In genomic region chr3:113243071-113243470, GRCh38 we compare ENCODE assay signal across 1 cellular context.
TF ChIP-seq lines count a peak whose summit lies in the region.

No MANE protein-coding gene starts in this region.

TF ChIP-seq in GM23338, 12 proteins besides CTCF, POLR2A, EP300 and RAD21:
- TF ChIP-seq ZNF462 (CRISPR knock-in tag; IDR thresholded peaks at IDR 0.05) (no peak), EZH2phosphoT487 (IDR thresholded peaks at IDR 0.05; ENCODE audit: unreplicated experiment) (no peak), STAT1 (IDR thresholded peaks at IDR 0.05; ENCODE audit: unreplicated experiment) (no peak), EZH2 (IDR thresholded peaks at IDR 0.05; ENCODE audit: low read depth, unreplicated experiment) (no peak), JUNB (IDR thresholded peaks at IDR 0.05; ENCODE audit: unreplicated experiment) (no peak), ZNF114 (CRISPR knock-in tag; IDR thresholded peaks at IDR 0.05) (no peak), REST (IDR thresholded peaks at IDR 0.05; ENCODE audit: unreplicated experiment) (no peak), ZNF331 (CRISPR knock-in tag; IDR thresholded peaks at IDR 0.05; ENCODE audit: low read depth) (no peak), ETS1 (IDR thresholded peaks at IDR 0.05) (no peak), NANOG (IDR thresholded peaks at IDR 0.05; ENCODE audit: borderline replicate concordance) (no peak), POLR2AphosphoS5 (IDR thresholded peaks at IDR 0.05; ENCODE audit: low read depth) (no peak), CREB1 (CRISPR knock-in tag; IDR thresholded peaks at IDR 0.05; ENCODE audit: low read depth) (no peak)
